In genomic region chr13:50735071-50735470, GRCh38 we compare ENCODE assay signal across 24 cellular contexts.
"Had no signal": no experiment of that assay in that cellular context is flagged by ENCODE, and none has a peak within 500 bp of the region (broad histone marks: within the 10 kb centered on the region; RNA-seq: fewer than 3 reads in every experiment).

No MANE protein-coding gene starts in this region.

- DNase-seq: activated CD4-positive, alpha-beta T cell treated with anti-CD3 and anti-CD28 coated beads for 36 hours; activated CD4-positive, alpha-beta T cell treated with anti-CD3 and anti-CD28 coated beads, Interleukin-2, amount 10 ng/mL, durations not matched to agents 7 days and 5 days; activated CD4-positive, alpha-beta T cell treated with anti-CD3 and anti-CD28 coated beads, Interleukin-2, amount 50 U/mL, for 48 hours; activated CD8-positive, alpha-beta T cell treated with anti-CD3 and anti-CD28 coated beads, Interleukin-2, amount 10 ng/mL, durations not matched to agents 7 days and 5 days; activated gamma-delta T cell; activated naive CD4-positive, alpha-beta T cell treated with Interleukin-2 at 50 U/mL for 16 hours; activated naive CD8-positive, alpha-beta T cell treated with anti-CD3 and anti-CD28 coated beads, Interleukin-2, amount 10 ng/mL, durations not matched to agents 7 days and 5 days; activated T-cell treated with anti-CD3 and anti-CD28 coated beads, Interleukin-2, amount 50 U/mL, for 24 hours; amygdala; NCI-H1105; NCI-H1417 treated with DMSO at 0.1 percent for 48 hours; NCI-H187 treated with DMSO at 0.1 percent for 48 hours; NCI-H2081; NCI-H2171 treated with DMSO at 0.1 percent for 48 hours; NCI-H2227 treated with DMSO at 0.1 percent for 48 hours; NCI-H446 treated with DMSO at 0.1 percent for 48 hours; NCI-H524 treated with DMSO at 0.1 percent for 48 hours; PC-3; Peyer's patch; Right ventricle myocardium superior; RPMI8226; T1000 had no signal

- H3K4me1 ChIP-seq: ascending aorta, Peyer's patch had no signal

- H3K27ac ChIP-seq: ascending aorta, Peyer's patch, SK-N-MC had no signal

- H3K4me3 ChIP-seq: ascending aorta, Peyer's patch, SK-N-MC had no signal

- H3K36me3 ChIP-seq: ascending aorta, Peyer's patch had no signal

- H3K9me3 ChIP-seq: ascending aorta, Peyer's patch had no signal

- H3K27me3 ChIP-seq: ascending aorta, Peyer's patch had no signal
